Comparison of ENCODE assay signal across 24 cellular contexts in the genomic region with DNA sequence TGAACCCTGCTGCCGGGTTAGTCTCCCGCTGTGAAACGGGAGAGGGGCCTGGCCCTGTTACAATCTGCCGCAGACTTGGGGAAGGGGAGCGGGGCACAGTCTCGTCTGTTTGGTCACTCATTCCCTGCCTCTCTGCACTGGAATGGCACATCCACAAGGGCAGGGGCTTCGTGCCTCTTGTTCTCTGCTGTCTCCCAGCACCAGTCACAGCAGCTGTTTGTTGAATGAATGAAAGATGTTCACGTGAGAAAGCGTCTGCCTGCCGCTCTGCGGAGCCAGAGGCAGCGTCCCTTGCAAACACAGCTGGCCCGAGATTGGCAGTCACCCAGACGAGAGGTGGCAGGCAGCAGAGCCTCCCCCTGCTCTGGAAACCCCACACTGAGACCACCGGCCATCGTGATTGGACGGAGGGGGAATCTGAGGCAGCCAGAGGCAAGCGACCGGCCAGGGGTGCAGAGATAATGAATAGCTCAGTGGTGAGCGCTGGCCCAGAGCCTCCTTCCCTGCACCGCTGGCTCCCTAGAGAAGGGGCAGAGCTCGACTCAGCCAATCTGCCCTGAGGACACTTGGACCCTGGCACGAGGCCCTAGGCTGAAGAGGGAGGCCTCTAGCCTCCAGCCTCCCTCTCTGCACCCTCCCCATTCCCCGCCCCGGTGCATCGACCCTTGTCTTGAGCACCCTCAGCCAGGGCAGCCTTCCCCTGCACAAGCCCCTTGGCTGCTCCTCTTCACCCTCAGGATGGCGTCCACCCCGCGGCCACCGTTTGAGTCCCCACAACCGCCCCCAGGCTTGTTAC. TPM values are rescaled to one million over a fixed set of nuclear protein-coding genes. Genes with fewer than 3 reads are reported as not detected.
DNase-seq lines count a peak whose midpoint lies in the region; ATAC-seq, FAIRE-seq and TF ChIP-seq lines count a peak whose summit lies in the region.
"Had no signal": no experiment of that assay in that cellular context is flagged by ENCODE, and none has a peak within 500 bp of the region (broad histone marks: within the 10 kb centered on the region; RNA-seq: fewer than 3 reads in every experiment).

No MANE protein-coding gene starts in this region.

- peaks cover 21% of the 10 kb centered on the region for H3K27me3 Mint-ChIP-seq in activated T-helper 17 cell treated with anti-CD3 and anti-CD28 coated beads, Interleukin-2, amount 50 U/mL, for 72 hours

- H3K36me3 ChIP-seq in kidney (ENCODE audit: control insufficient read depth in 1 of 2, insufficient read depth in 2 of 2, low read length in 2 of 2) = no peaks in the 10 kb centered on the region
- H3K36me3 ChIP-seq: MG63, SJCRH30 had no signal

- H3K9ac ChIP-seq in kidney (ENCODE audit: low read length in 2 of 2) = no peak overlapping the region
- H3K9ac ChIP-seq: GM23248 had no signal

- H3K4me3 Mint-ChIP-seq in activated T-helper 17 cell treated with anti-CD3 and anti-CD28 coated beads, Interleukin-2, amount 50 U/mL, for 72 hours = no peak overlapping the region

- no peak for FAIRE-seq in kidney (lab: Jason Lieb, UNC)
- FAIRE-seq: GM19239 had no signal

- H3K4me1 ChIP-seq in kidney (ENCODE audit: control insufficient read depth in 1 of 2, insufficient read depth in 1 of 2, low read depth in 1 of 2, low read length in 2 of 2) = no peaks in the 10 kb centered on the region

- no peak overlapping the region for H3K27ac Mint-ChIP-seq in activated T-helper 17 cell treated with anti-CD3 and anti-CD28 coated beads, Interleukin-2, amount 50 U/mL, for 72 hours

- intact Hi-C loops in kidney (cut with DNase I) = no loop called here

- ATAC-seq in HG02759 (IDR thresholded peaks at IDR 0.05; ENCODE audit: unreplicated experiment) = no peak
- no peak for ATAC-seq in activated T-helper 17 cell treated with anti-CD3 and anti-CD28 coated beads, Interleukin-2, amount 50 U/mL, for 72 hours (replicated peaks)
- ATAC-seq: HCT116, PC-3 had no signal

- H3K4me1 Mint-ChIP-seq in activated T-helper 17 cell treated with anti-CD3 and anti-CD28 coated beads, Interleukin-2, amount 50 U/mL, for 72 hours = peaks cover 7% of the 10 kb centered on the region

- TF ChIP-seq CTCF in kidney (IDR thresholded peaks at IDR 0.05; ENCODE audit: borderline replicate concordance, extremely low read depth, insufficient read depth) = no peak

- no peaks in the 10 kb centered on the region for H3K9me3 Mint-ChIP-seq in activated T-helper 17 cell treated with anti-CD3 and anti-CD28 coated beads, Interleukin-2, amount 50 U/mL, for 72 hours

- DNase-seq in DMS 273 (lab: John Stamatoyannopoulos, UW; ENCODE audit: unreplicated experiment) (peak; percentile 64), DMS 273 treated with DMSO at 0.1 percent for 48 hours (lab: John Stamatoyannopoulos, UW) (no peak), NCI-H1092 (lab: John Stamatoyannopoulos, UW) (peak; percentile 55), NCI-H774 (lab: John Stamatoyannopoulos, UW) (peak; percentile 49), kidney (peak; percentile 67), midbrain (lab: John Stamatoyannopoulos, UW) (no peak)
- DNase-seq: AML-193, GF-D8, GM23248, Kasumi-1, MG63, NCI-H1048, NCI-H187, NCI-H446, NCI-H526 treated with DMSO at 0.1 percent for 48 hours, PC-3, RPMI8226, SJCRH30 had no signal

- H3K27ac ChIP-seq in kidney (ENCODE audit: low read depth in 2 of 2, low read length in 2 of 2) = no peak overlapping the region
- H3K27ac ChIP-seq: 22Rv1, GM23248, SJCRH30 had no signal

- H3K4me3 ChIP-seq in kidney (ENCODE audit: low read length in 2 of 2) = no peak overlapping the region
- H3K4me3 ChIP-seq: GM23248, MG63, SJCRH30 had no signal

- H3K9me3 ChIP-seq in kidney (ENCODE audit: control insufficient read depth in 1 of 2, low read length in 2 of 2) = no peaks in the 10 kb centered on the region
- H3K9me3 ChIP-seq: MG63 had no signal

- no peaks in the 10 kb centered on the region for H3K36me3 Mint-ChIP-seq in activated T-helper 17 cell treated with anti-CD3 and anti-CD28 coated beads, Interleukin-2, amount 50 U/mL, for 72 hours (ENCODE audit: low read depth)
- H3K36me3 Mint-ChIP-seq: CD14-positive monocyte had no signal

RNA-seq across cellular contexts. Expression of gene FAM163B, which starts 6.1 kb away (rescaled TPM):
- total RNA-seq in kidney = 0.54 TPM
- polyA plus RNA-seq in kidney (ENCODE audit: insufficient read depth, low read depth, low replicate concordance) = not detected
- total RNA-seq in activated T-helper 17 cell treated with anti-CD3 and anti-CD28 coated beads, Interleukin-2, amount 50 U/mL, for 72 hours = not detected
- total RNA-seq: GM23248, PC-3 had no signal
- polyA plus RNA-seq: CD14-positive monocyte, GM23248 had no signal

RNA-seq across cellular contexts. Expression of gene DBH, which starts 20.9 kb away (rescaled TPM):
- total RNA-seq in kidney = not detected
- 0.39 TPM for polyA plus RNA-seq in kidney (ENCODE audit: insufficient read depth, low read depth, low replicate concordance)
- not detected for total RNA-seq in activated T-helper 17 cell treated with anti-CD3 and anti-CD28 coated beads, Interleukin-2, amount 50 U/mL, for 72 hours
- total RNA-seq: GM23248, PC-3 had no signal
- polyA plus RNA-seq: CD14-positive monocyte, GM23248 had no signal

Comparison
In these comparisons a context has a peak if more than half of its experiments do, and no peak if none do; other contexts are left out.
1. DNase-seq: peak in DMS 273 (single experiment), NCI-H1092 (single experiment), NCI-H774 (single experiment) and kidney (single experiment); none in DMS 273 treated with DMSO at 0.1 percent for 48 hours (single experiment) and midbrain (single experiment).